ENCODE assay signal across 9 cellular contexts in genomic region chr16:2838928-2839327, GRCh38. TPM values are rescaled to one million over a fixed set of nuclear protein-coding genes. Genes with fewer than 3 reads are reported as not detected.
DNase-seq lines count a peak whose midpoint lies in the region; ATAC-seq and TF ChIP-seq lines count a peak whose summit lies in the region.
"Had no signal": no experiment of that assay in that cellular context is flagged by ENCODE, and none has a peak within 500 bp of the region (broad histone marks: within the 10 kb centered on the region; RNA-seq: fewer than 3 reads in every experiment).

No MANE protein-coding gene starts in this region.

- RAD21 ChIA-PET in HCT116 (lab: Charles Lee; ENCODE audit: low non-redundant PET in 1 of 2, low total read pairs in 2 of 2, uncharacterized antibody in 2 of 2, unreplicated experiment in 2 of 2): interaction anchor here (1.0 to 2.3 kb wide), 3 partner anchors 29 to 88 kb away, joined by 3 to 10 read pairs (median 5); no protein-coding TSS in a partner anchor

- H3K79me2 ChIP-seq in HCT116 (ENCODE audit: insufficient read depth, low read length): no peaks in the 10 kb centered on the region

- ATAC-seq in HCT116 (peak; percentile 51), heart left ventricle (peak in 3 of 4 donors; percentile 74 to 88 (median 80)), GM18517 (IDR thresholded peaks at IDR 0.05; ENCODE audit: unreplicated experiment) (no peak), GM21423 (IDR thresholded peaks at IDR 0.05; ENCODE audit: unreplicated experiment) (no peak)
- ATAC-seq in activated naive CD8-positive, alpha-beta T cell treated with anti-CD3 and anti-CD28 coated beads, Interleukin-2, amount 10 ng/mL, durations not matched to agents 7 days and 5 days (ENCODE audit: low read depth): peak; percentile 76

- peak overlapping the region; percentile 7 for H3K27ac ChIP-seq in HCT116 (ENCODE audit: low read depth, low read length)
- H3K27ac ChIP-seq in SJCRH30: no peak overlapping the region
- no peak overlapping the region for H3K27ac ChIP-seq in heart left ventricle
- no peak overlapping the region for H3K27ac ChIP-seq in prostate gland

- peaks cover 20% of the 10 kb centered on the region for H3K4me1 Mint-ChIP-seq in activated naive CD8-positive, alpha-beta T cell treated with anti-CD3 and anti-CD28 coated beads, Interleukin-2, amount 10 ng/mL, durations not matched to agents 7 days and 5 days

- CTCF ChIA-PET in HCT116 (lab: Charles Lee): interaction anchor here (0.7 to 2.6 kb wide), 15 partner anchors 16 to 88 kb away, joined by 3 to 42 read pairs (median 7); partner anchors contain the start of genes FLYWCH1, FLYWCH2 and PRSS22

- no peaks in the 10 kb centered on the region for H3K27me3 ChIP-seq in HCT116 (ENCODE audit: insufficient read depth, low read length)
- peaks cover 6% of the 10 kb centered on the region; the same call in 1 of the 2 replicates for H3K27me3 ChIP-seq in SJCRH30
- no peaks in the 10 kb centered on the region for H3K27me3 ChIP-seq in heart left ventricle
- H3K27me3 ChIP-seq in prostate gland (replicated peaks; ENCODE audit: insufficient read depth): no peaks in the 10 kb centered on the region

- H3K36me3 Mint-ChIP-seq in activated naive CD8-positive, alpha-beta T cell treated with anti-CD3 and anti-CD28 coated beads, Interleukin-2, amount 10 ng/mL, durations not matched to agents 7 days and 5 days: no peaks in the 10 kb centered on the region

- no peaks in the 10 kb centered on the region for H4K20me1 ChIP-seq in HCT116 (ENCODE audit: insufficient read depth)

- H3K9me3 Mint-ChIP-seq in activated naive CD8-positive, alpha-beta T cell treated with anti-CD3 and anti-CD28 coated beads, Interleukin-2, amount 10 ng/mL, durations not matched to agents 7 days and 5 days: no peaks in the 10 kb centered on the region
- H3K9me3 Mint-ChIP-seq: T-helper 1 cell treated with Interleukin-12 subunit alpha and Interleukin-12 subunit beta and Interleukin-4 antibody, amounts not matched to agents 30 μg/mL and 1 μg/mL, for 36 hours had no signal

- intact Hi-C loops in HCT116 (cut with micrococcal nuclease): loop anchor here (2.0 kb wide), 2 partner anchors 66 to 122 kb away; no protein-coding TSS in a partner anchor
- intact Hi-C loops in heart left ventricle (cut with DNase I): loop anchor here in 3 of 10 donors (2.0 to 10.0 kb wide), 3 partner anchors 30 to 88 kb away; partner anchors contain the start of gene FLYWCH1 (in 1 of the 3)
- intact Hi-C loops in prostate gland (cut with DNase I): no loop called here

- H3K9ac ChIP-seq in HCT116 (ENCODE audit: low read length): peak overlapping the region; percentile 2; the same call in 1 of the 2 replicates

- BruUV-seq in HCT116 (replicated peaks; lab: Mats Ljungman, UMichigan): no TSS peak

- POLR2A ChIA-PET in HCT116 (lab: Charles Lee): interaction anchor here (0.6 to 2.1 kb wide), 7 partner anchors 18 to 87 kb away, joined by 3 to 14 read pairs (median 5); partner anchors contain the start of genes FLYWCH1, FLYWCH2 and SRRM2
- POLR2A ChIA-PET in activated naive CD8-positive, alpha-beta T cell treated with anti-CD3 and anti-CD28 coated beads, Interleukin-2, amount 10 ng/mL, durations not matched to agents 7 days and 5 days (lab: Charles Lee): interaction anchor here (0.5 to 2.2 kb wide), 2 partner anchors 29 to 167 kb away, joined by 3 to 19 read pairs; no protein-coding TSS in a partner anchor

- peak overlapping the region; percentile 27 for H3K4me2 ChIP-seq in HCT116 (ENCODE audit: low read length)

- H3K27me3 Mint-ChIP-seq in activated naive CD8-positive, alpha-beta T cell treated with anti-CD3 and anti-CD28 coated beads, Interleukin-2, amount 10 ng/mL, durations not matched to agents 7 days and 5 days: peaks cover 5% of the 10 kb centered on the region

- DNase-seq in COLO668 (lab: John Stamatoyannopoulos, UW; ENCODE audit: unreplicated experiment) (peak; percentile 61), HCT116 (ENCODE audit: low read depth, low spot score) (no peak), SJCRH30 (peak; percentile 61 to 73), heart left ventricle (peak; percentile 34 to 81 (median 66)), prostate gland (ENCODE audit: low spot score) (peak; percentile 56)
- DNase-seq in activated naive CD8-positive, alpha-beta T cell treated with anti-CD3 and anti-CD28 coated beads, Interleukin-2, amount 10 ng/mL, durations not matched to agents 7 days and 5 days: peak; percentile 73

- no peak for TF ChIP-seq RAD21 in HCT116 (IDR thresholded peaks at IDR 0.05; ENCODE audit: low read depth)

- no peak overlapping the region for H3K4me3 Mint-ChIP-seq in activated naive CD8-positive, alpha-beta T cell treated with anti-CD3 and anti-CD28 coated beads, Interleukin-2, amount 10 ng/mL, durations not matched to agents 7 days and 5 days
- H3K4me3 Mint-ChIP-seq: T-helper 1 cell treated with Interleukin-12 subunit alpha and Interleukin-12 subunit beta and Interleukin-4 antibody, amounts not matched to agents 30 μg/mL and 1 μg/mL, for 36 hours had no signal

- TF ChIP-seq POLR2A in HCT116 (IDR thresholded peaks at IDR 0.05; ENCODE audit: borderline replicate concordance, extremely low read depth, insufficient read depth, insufficient read length) (no peak), heart left ventricle (IDR thresholded peaks at IDR 0.05) (no peak), prostate gland (IDR thresholded peaks at IDR 0.05) (no peak)

- no peak overlapping the region for H2AFZ ChIP-seq in HCT116 (ENCODE audit: low read depth, low read length, poor library complexity, severe bottlenecking)

- H3K4me3 ChIP-seq in HCT116 (replicated peaks in 1 of 2; ENCODE audit: low read depth in 1 of 2, low read length in 2 of 2): no peak overlapping the region
- H3K4me3 ChIP-seq in SJCRH30: no peak overlapping the region
- H3K4me3 ChIP-seq in heart left ventricle: no peak overlapping the region
- H3K4me3 ChIP-seq in prostate gland: no peak overlapping the region

- H3K9me2 ChIP-seq in HCT116 (ENCODE audit: insufficient read depth): no peaks in the 10 kb centered on the region

- H3K36me3 ChIP-seq in HCT116 (ENCODE audit: control insufficient read depth in 1 of 2, insufficient read depth in 2 of 2, low read length in 2 of 2) (no peaks in the 10 kb centered on the region), SJCRH30 (no peaks in the 10 kb centered on the region), heart left ventricle (no peaks in the 10 kb centered on the region), prostate gland (no peaks in the 10 kb centered on the region)

- H3K27ac Mint-ChIP-seq in activated naive CD8-positive, alpha-beta T cell treated with anti-CD3 and anti-CD28 coated beads, Interleukin-2, amount 10 ng/mL, durations not matched to agents 7 days and 5 days: peak overlapping the region; percentile 15
- H3K27ac Mint-ChIP-seq: T-helper 1 cell treated with Interleukin-12 subunit alpha and Interleukin-12 subunit beta and Interleukin-4 antibody, amounts not matched to agents 30 μg/mL and 1 μg/mL, for 36 hours had no signal

- H3K9me3 ChIP-seq in HCT116 (ENCODE audit: control insufficient read depth in 1 of 2, insufficient read depth in 1 of 2, low read depth in 1 of 2, low read length in 2 of 2) (no peaks in the 10 kb centered on the region), SJCRH30 (replicated peaks) (no peaks in the 10 kb centered on the region), heart left ventricle (no peaks in the 10 kb centered on the region), prostate gland (no peaks in the 10 kb centered on the region)

- TF ChIP-seq CTCF in HCT116 (IDR thresholded peaks at IDR 0.05 in 2 of 3, conservative IDR thresholded peaks at IDR 0.05 in 1 of 3; ENCODE audit: borderline replicate concordance in 1 of 3, insufficient read depth in 1 of 3, low read depth in 2 of 3, low read length in 2 of 3): peak in 2 of 3 experiments; percentile 93 to 95; a peak in 4 of 6 replicates
- TF ChIP-seq CTCF in heart left ventricle (IDR thresholded peaks at IDR 0.05): peak; percentile 57 to 77 (median 67)
- peak in 3 of 4 experiments; percentile 59 to 92 (median 87) for TF ChIP-seq CTCF in prostate gland (IDR thresholded peaks at IDR 0.05)

- 0 to 12% (median 4%) methylated on average over 1 to 12 of the region's 12 CpGs for WGBS in heart left ventricle, 4 donors
- 4% methylated on average over 12 of the region's 12 CpGs for WGBS in prostate gland

- H3K4me1 ChIP-seq in HCT116 (ENCODE audit: control insufficient read depth in 1 of 2, insufficient read depth in 2 of 2, low read length in 2 of 2) (peaks cover 25 to 72% of the 10 kb centered on the region in 2 experiments), SJCRH30 (peaks cover 12% of the 10 kb centered on the region), heart left ventricle (peaks cover 0 to 26% (median 10%) of the 10 kb centered on the region in 12 donors), prostate gland (replicated peaks) (no peaks in the 10 kb centered on the region)

RNA-seq across cellular contexts. Expression of gene ZG16B, which starts 8.8 kb away (rescaled TPM):
- 2.3 TPM for total RNA-seq in HCT116 (2021; ENCODE audit: unreplicated experiment)
- polyA plus RNA-seq in HCT116 (2012): 1.4 and 2.3 TPM in 2 replicates
- not detected in 2 replicates for total RNA-seq in SJCRH30 (2014; rRNA removed; shearing (Covaris generic))
- 1 to 10 TPM; 6.7 to 8.1 TPM for total RNA-seq in activated naive CD8-positive, alpha-beta T cell treated with anti-CD3 and anti-CD28 coated beads, Interleukin-2, amount 10 ng/mL, durations not matched to agents 7 days and 5 days
- total RNA-seq in heart left ventricle: 1 to 10 TPM in 1 of 9 donors, under 1 TPM in 1, not detected in 7; 0.50 to 3.0 TPM
- polyA plus RNA-seq in heart left ventricle: not detected
- total RNA-seq in prostate gland: 100 to 1,000 TPM in 1 of 2 donors, 10 to 100 TPM in 1; 37.1 to 268 TPM

RNA-seq across cellular contexts. Expression of gene PRSS22, which starts 19.0 kb away (rescaled TPM):
- total RNA-seq in HCT116 (2021; ENCODE audit: unreplicated experiment): 20.2 TPM
- 20.5 and 27.7 TPM in 2 replicates for polyA plus RNA-seq in HCT116 (2012)
- total RNA-seq in SJCRH30 (2014; rRNA removed; shearing (Covaris generic)): not detected in 2 replicates
- total RNA-seq in activated naive CD8-positive, alpha-beta T cell treated with anti-CD3 and anti-CD28 coated beads, Interleukin-2, amount 10 ng/mL, durations not matched to agents 7 days and 5 days: not detected
- not detected for total RNA-seq in heart left ventricle
- not detected for polyA plus RNA-seq in heart left ventricle
- 10 to 100 TPM; 18.6 to 30.9 TPM for total RNA-seq in prostate gland

RNA-seq across cellular contexts. Expression of gene PRSS21, which starts 21.9 kb away (rescaled TPM):
- 0.39 TPM for total RNA-seq in HCT116 (2021; ENCODE audit: unreplicated experiment)
- polyA plus RNA-seq in HCT116 (2012): not detected in 2 replicates
- not detected in 2 replicates for total RNA-seq in SJCRH30 (2014; rRNA removed; shearing (Covaris generic))
- 1 to 10 TPM; 5.6 to 6.9 TPM for total RNA-seq in activated naive CD8-positive, alpha-beta T cell treated with anti-CD3 and anti-CD28 coated beads, Interleukin-2, amount 10 ng/mL, durations not matched to agents 7 days and 5 days
- total RNA-seq in heart left ventricle: not detected
- not detected for polyA plus RNA-seq in heart left ventricle
- total RNA-seq in prostate gland: 10 to 100 TPM; 33.5 to 50.6 TPM

RNA-seq across cellular contexts. Expression of gene PRSS41, which starts 40.7 kb away (rescaled TPM):
- total RNA-seq in HCT116 (2021; ENCODE audit: unreplicated experiment) (not detected), heart left ventricle (not detected), prostate gland (not detected)
- not detected in 2 replicates for polyA plus RNA-seq in HCT116 (2012)
- not detected in 2 replicates for total RNA-seq in SJCRH30 (2014; rRNA removed; shearing (Covaris generic))
- total RNA-seq in activated naive CD8-positive, alpha-beta T cell treated with anti-CD3 and anti-CD28 coated beads, Interleukin-2, amount 10 ng/mL, durations not matched to agents 7 days and 5 days: not detected
- polyA plus RNA-seq in heart left ventricle: not detected

RNA-seq across cellular contexts. Expression of gene FLYWCH2, which starts 44.1 kb away (rescaled TPM):
- 33.7 TPM for total RNA-seq in HCT116 (2021; ENCODE audit: unreplicated experiment)
- 43.1 and 43.8 TPM in 2 replicates for polyA plus RNA-seq in HCT116 (2012)
- 35.4 and 40.6 TPM in 2 replicates for total RNA-seq in SJCRH30 (2014; rRNA removed; shearing (Covaris generic))
- total RNA-seq in activated naive CD8-positive, alpha-beta T cell treated with anti-CD3 and anti-CD28 coated beads, Interleukin-2, amount 10 ng/mL, durations not matched to agents 7 days and 5 days: 10 to 100 TPM; 21.0 to 21.2 TPM
- 10 to 100 TPM; 20.1 to 64.1 (median 22.6) TPM for total RNA-seq in heart left ventricle
- 10 to 100 TPM; 35.3 to 53.4 TPM for polyA plus RNA-seq in heart left ventricle
- 100 to 1,000 TPM in 1 of 2 donors, 10 to 100 TPM in 1; 78.8 to 150 TPM for total RNA-seq in prostate gland

Comparison
In these comparisons a context has a peak if more than half of its experiments do, and no peak if none do; other contexts are left out.
1. ATAC-seq: peak in HCT116 (single experiment), activated naive CD8-positive, alpha-beta T cell treated with anti-CD3 and anti-CD28 coated beads, Interleukin-2, amount 10 ng/mL, durations not matched to agents 7 days and 5 days (single experiment) and heart left ventricle (3 of 4); none in GM18517 (single experiment) and GM21423 (single experiment).
2. RNA of gene ZG16B, which starts 8.8 kb away (total RNA-seq): 37.1 to 268 TPM in prostate gland; 6.7 to 8.1 TPM in activated naive CD8-positive, alpha-beta T cell treated with anti-CD3 and anti-CD28 coated beads, Interleukin-2, amount 10 ng/mL, durations not matched to agents 7 days and 5 days, 2.3 TPM in HCT116 (single experiment), not detected in SJCRH30 and 0.50 to 3.0 TPM in heart left ventricle; every median in the first group is over 4 times any median in the second.
3. RNA of gene PRSS22, which starts 19.0 kb away (total RNA-seq): 18.6 to 30.9 TPM in prostate gland and 20.2 TPM in HCT116 (single experiment); not detected in SJCRH30, not detected in activated naive CD8-positive, alpha-beta T cell treated with anti-CD3 and anti-CD28 coated beads, Interleukin-2, amount 10 ng/mL, durations not matched to agents 7 days and 5 days and not detected in heart left ventricle; every median in the first group is over 10 times any median in the second.
4. RNA of gene PRSS21, which starts 21.9 kb away (total RNA-seq): 33.5 to 50.6 TPM in prostate gland; 5.6 to 6.9 TPM in activated naive CD8-positive, alpha-beta T cell treated with anti-CD3 and anti-CD28 coated beads, Interleukin-2, amount 10 ng/mL, durations not matched to agents 7 days and 5 days, 0.39 TPM in HCT116 (single experiment), not detected in SJCRH30 and not detected in heart left ventricle; every median in the first group is over 4 times any median in the second.
5. Peak in every context shown above with its lines, with median percentiles within 50 percentile points of each other: CTCF ChIP-seq.